18 cellular contexts compared by ENCODE assay signal in genomic region chr14:63951429-63951828, GRCh38.
A peak's percentile ranks its signal among the peaks of the same experiment; 100 is the strongest.
DNase-seq lines count a peak whose midpoint lies in the region; ATAC-seq, FAIRE-seq and TF ChIP-seq lines count a peak whose summit lies in the region.
"Had no signal": no experiment of that assay in that cellular context is flagged by ENCODE, and none has a peak within 500 bp of the region (broad histone marks: within the 10 kb centered on the region; RNA-seq: fewer than 3 reads in every experiment).

No MANE protein-coding gene starts in this region.

- H3K27ac Mint-ChIP-seq in GM23338, result peak overlapping the region; percentile 85; the same call in 1 of the 2 replicates
- H3K27ac Mint-ChIP-seq in WTC11, result peak overlapping the region; percentile 81
- no peak overlapping the region for H3K27ac Mint-ChIP-seq in effector memory CD8-positive, alpha-beta T cell
- H3K27ac Mint-ChIP-seq: B cell; CD8-positive, alpha-beta T cell; HFFc6 had no signal

- ATAC-seq in GM23338, result no peak
- ATAC-seq in WTC11, result no peak
- ATAC-seq in mucosa of descending colon, result peak; percentile 88
- no peak for ATAC-seq in effector memory CD8-positive, alpha-beta T cell (replicated peaks)
- no peak for ATAC-seq in pancreas
- ATAC-seq: CD8-positive, alpha-beta T cell; HCT116; K562 had no signal

- no peaks in the 10 kb centered on the region; the same call in 1 of the 2 replicates for H4K20me1 ChIP-seq in GM23338 (replicated peaks; ENCODE audit: insufficient read depth)
- H4K20me1 ChIP-seq: BLaER1 treated with 17β-estradiol and CSF1 and Interleukin-3, amounts not matched to agents 10 nM and 100 nM had no signal

- H3K36me3 Mint-ChIP-seq in GM23338 (ENCODE audit: low read depth), result peaks cover 18% of the 10 kb centered on the region; the same call in 2 of the 3 replicates
- H3K36me3 Mint-ChIP-seq in WTC11, result peaks cover 19% of the 10 kb centered on the region
- peaks cover 51% of the 10 kb centered on the region for H3K36me3 Mint-ChIP-seq in effector memory CD8-positive, alpha-beta T cell (ENCODE audit: insufficient read depth)

- H3K27ac ChIP-seq in GM23338 (ENCODE audit: low read depth), result peak overlapping the region; percentile 36; the same call in 1 of the 2 replicates
- H3K27ac ChIP-seq in HUES48 (ENCODE audit: low read depth, low read length), result peak overlapping the region; percentile 40
- H3K27ac ChIP-seq in pancreas, result no peak overlapping the region
- H3K27ac ChIP-seq: BLaER1 treated with 17β-estradiol and CSF1 and Interleukin-3, amounts not matched to agents 10 nM and 100 nM had no signal

- H3K36me3 ChIP-seq in GM23338 (ENCODE audit: insufficient read depth), result peaks cover 3% of the 10 kb centered on the region; the same call in 1 of the 2 replicates
- H3K36me3 ChIP-seq in HUES48 (ENCODE audit: control insufficient read depth, insufficient read depth, low read length), result peaks cover 23% of the 10 kb centered on the region
- no peaks in the 10 kb centered on the region for H3K36me3 ChIP-seq in mucosa of descending colon (ENCODE audit: low read depth)
- H3K36me3 ChIP-seq in pancreas, result peaks cover 0 to 22% (median 4%) of the 10 kb centered on the region in 3 donors

- H3K9ac ChIP-seq in HUES48 (ENCODE audit: low read depth, low read length), result no peak overlapping the region
- H3K9ac ChIP-seq: BLaER1 treated with 17β-estradiol and CSF1 and Interleukin-3, amounts not matched to agents 10 nM and 100 nM had no signal

- H3K9me3 Mint-ChIP-seq in GM23338, result no peaks in the 10 kb centered on the region
- no peaks in the 10 kb centered on the region for H3K9me3 Mint-ChIP-seq in WTC11
- H3K9me3 Mint-ChIP-seq in effector memory CD8-positive, alpha-beta T cell, result no peaks in the 10 kb centered on the region
- H3K9me3 Mint-ChIP-seq: CD8-positive, alpha-beta T cell; HFFc6 had no signal

- no peak for FAIRE-seq in pancreas (lab: Jason Lieb, UNC)
- FAIRE-seq: H54, K562 had no signal

- TF ChIP-seq CTCF in GM23338 (conservative IDR thresholded peaks at IDR 0.05; ENCODE audit: low read depth in 2 of 2), result no peak
- no peak for TF ChIP-seq CTCF in WTC11 (IDR thresholded peaks at IDR 0.05)
- no peak for TF ChIP-seq CTCF in mucosa of descending colon (IDR thresholded peaks at IDR 0.05)
- TF ChIP-seq CTCF in pancreas (IDR thresholded peaks at IDR 0.05), result no peak

- H3K27me3 Mint-ChIP-seq in GM23338 (ENCODE audit: insufficient read depth, low read depth, poor library complexity) (peaks cover 4% of the 10 kb centered on the region), WTC11 (ENCODE audit: low read depth) (no peaks in the 10 kb centered on the region; the same call in 1 of the 2 replicates)
- H3K27me3 Mint-ChIP-seq in effector memory CD8-positive, alpha-beta T cell, result no peaks in the 10 kb centered on the region
- H3K27me3 Mint-ChIP-seq: B cell had no signal

- H3K4me1 Mint-ChIP-seq in GM23338 (peaks cover 44% of the 10 kb centered on the region), WTC11 (peaks cover 56% of the 10 kb centered on the region)
- H3K4me1 Mint-ChIP-seq in effector memory CD8-positive, alpha-beta T cell (ENCODE audit: low read depth in 2 of 2), result peaks cover 2 to 16% of the 10 kb centered on the region in 2 donors
- H3K4me1 Mint-ChIP-seq: B cell had no signal

- peaks cover 37% of the 10 kb centered on the region for H3K4me1 ChIP-seq in GM23338 (ENCODE audit: insufficient read depth)
- peaks cover 24% of the 10 kb centered on the region for H3K4me1 ChIP-seq in HUES48 (ENCODE audit: control insufficient read depth, insufficient read depth, low read length)
- peaks cover 8% of the 10 kb centered on the region for H3K4me1 ChIP-seq in mucosa of descending colon (ENCODE audit: low read depth)
- no peaks in the 10 kb centered on the region for H3K4me1 ChIP-seq in pancreas

- H3F3A ChIP-seq in GM23338 (replicated peaks; ENCODE audit: low read depth), result no peaks in the 10 kb centered on the region; the same call in 1 of the 2 replicates

- no peaks in the 10 kb centered on the region for H3K79me2 ChIP-seq in GM23338 (replicated peaks; ENCODE audit: insufficient read depth)

- H2AFZ ChIP-seq in GM23338, result no peak overlapping the region

- H3K4me2 ChIP-seq in GM23338, result no peak overlapping the region

- DNase-seq in GM23338 (ENCODE audit: low spot score) (no peak), WTC11 (ENCODE audit: low spot score) (no peak), mucosa of descending colon (peak in 2 of 3 donors; percentile 33 to 40), pancreas (no peak)
- no peak for DNase-seq in effector memory CD8-positive, alpha-beta T cell
- no peak for DNase-seq in activated CD8-positive, alpha-beta memory T cell treated with anti-CD3 and anti-CD28 coated beads, Interleukin-2, amount 50 U/mL, for 48 hours
- DNase-seq: Calu3; CD8-positive, alpha-beta T cell; DMS79 treated with DMSO at 0.1 percent for 48 hours; GF-D8; HFFc6; IMR-90 had no signal

- intact Hi-C loops in mucosa of descending colon (cut with DNase I, micrococcal nuclease), result no loop called here
- intact Hi-C loops in pancreas (cut with DNase I), result no loop called here

- H3K4me3 Mint-ChIP-seq in GM23338 (0 out of 3 replicates have a peak overlapping the region, but pooled peaks have one; percentile 14), WTC11 (peak overlapping the region; percentile 29; the same call in 1 of the 2 replicates)
- H3K4me3 Mint-ChIP-seq in effector memory CD8-positive, alpha-beta T cell, result no peak overlapping the region
- H3K4me3 Mint-ChIP-seq: B cell; CD8-positive, alpha-beta T cell; HFFc6 had no signal

- CTCF ChIA-PET in WTC11 (lab: Charles Lee), result interaction anchor here (1.4 kb wide), 1 partner anchor 99 kb away, joined by 3 read pairs; the partner anchor contains the start of gene SYNE2

- H3K4me3 ChIP-seq in GM23338, result no peak overlapping the region
- H3K4me3 ChIP-seq in HUES48 (ENCODE audit: low read depth, low read length), result no peak overlapping the region
- H3K4me3 ChIP-seq in mucosa of descending colon, result no peak overlapping the region
- no peak overlapping the region for H3K4me3 ChIP-seq in pancreas
- H3K4me3 ChIP-seq: BLaER1 treated with 17β-estradiol and CSF1 and Interleukin-3, amounts not matched to agents 10 nM and 100 nM; K562 had no signal

- H3K9me3 ChIP-seq in HUES48 (ENCODE audit: control insufficient read depth, insufficient read depth, low read length) (no peaks in the 10 kb centered on the region), mucosa of descending colon (no peaks in the 10 kb centered on the region), pancreas (no peaks in the 10 kb centered on the region)
- H3K9me3 ChIP-seq: BLaER1 treated with 17β-estradiol and CSF1 and Interleukin-3, amounts not matched to agents 10 nM and 100 nM had no signal

- H3K27me3 ChIP-seq in GM23338 (ENCODE audit: insufficient read depth), result no peaks in the 10 kb centered on the region
- H3K27me3 ChIP-seq in HUES48 (ENCODE audit: control insufficient read depth, insufficient read depth, low read length), result no peaks in the 10 kb centered on the region
- no peaks in the 10 kb centered on the region for H3K27me3 ChIP-seq in pancreas
- H3K27me3 ChIP-seq: BLaER1 treated with 17β-estradiol and CSF1 and Interleukin-3, amounts not matched to agents 10 nM and 100 nM had no signal

- POLR2A ChIA-PET in WTC11 (lab: Charles Lee), result no interaction called here

- 72 to 84% methylated on average over 4 of the region's 4 CpGs for WGBS in pancreas, 2 donors

- H3K9me2 ChIP-seq in GM23338 (ENCODE audit: insufficient read depth), result no peaks in the 10 kb centered on the region

TF ChIP-seq in GM23338, 12 proteins besides CTCF, POLR2A, EP300 and RAD21 (continues in another document):
- TF ChIP-seq POLR2AphosphoS5 (IDR thresholded peaks at IDR 0.05; ENCODE audit: low read depth) (no peak), STAT1 (IDR thresholded peaks at IDR 0.05; ENCODE audit: unreplicated experiment) (no peak), EZH2 (IDR thresholded peaks at IDR 0.05; ENCODE audit: low read depth, unreplicated experiment) (no peak), ZNF114 (CRISPR knock-in tag; IDR thresholded peaks at IDR 0.05) (no peak), CREB1 (CRISPR knock-in tag; IDR thresholded peaks at IDR 0.05; ENCODE audit: low read depth) (no peak), NANOG (IDR thresholded peaks at IDR 0.05; ENCODE audit: borderline replicate concordance) (no peak), ZNF331 (CRISPR knock-in tag; IDR thresholded peaks at IDR 0.05; ENCODE audit: low read depth) (no peak), ETS1 (IDR thresholded peaks at IDR 0.05) (no peak)

TF ChIP-seq in WTC11, 78 proteins besides CTCF, POLR2A, EP300 and RAD21 (continues in another document):
- TF ChIP-seq CREM (CRISPR knock-in tag; IDR thresholded peaks at IDR 0.05) (no peak), ZNF232 (CRISPR knock-in tag; IDR thresholded peaks at IDR 0.05) (no peak), PREB (CRISPR knock-in tag; IDR thresholded peaks at IDR 0.05; ENCODE audit: borderline replicate concordance) (no peak), SOX15 (CRISPR knock-in tag; IDR thresholded peaks at IDR 0.05) (no peak)

Comparison
In these comparisons a context has a peak if more than half of its experiments do, and no peak if none do; other contexts are left out.
1. DNase-seq: peak in mucosa of descending colon (2 of 3); none in GM23338 (single experiment), WTC11 (single experiment), effector memory CD8-positive, alpha-beta T cell (0 of 3), pancreas (0 of 6) and activated CD8-positive, alpha-beta memory T cell treated with anti-CD3 and anti-CD28 coated beads, Interleukin-2, amount 50 U/mL, for 48 hours (single experiment).
2. H3K27ac ChIP-seq: peak in GM23338 (single experiment) and HUES48 (single experiment); none in pancreas (0 of 4).
3. H3K27ac Mint-ChIP-seq: peak in GM23338 (single experiment) and WTC11 (single experiment); none in effector memory CD8-positive, alpha-beta T cell (0 of 2).
4. H3K4me3 Mint-ChIP-seq: peak in GM23338 (single experiment) and WTC11 (single experiment); none in effector memory CD8-positive, alpha-beta T cell (0 of 2).